Comparison of ENCODE assay signal across 8 cellular contexts in the genomic region with DNA sequence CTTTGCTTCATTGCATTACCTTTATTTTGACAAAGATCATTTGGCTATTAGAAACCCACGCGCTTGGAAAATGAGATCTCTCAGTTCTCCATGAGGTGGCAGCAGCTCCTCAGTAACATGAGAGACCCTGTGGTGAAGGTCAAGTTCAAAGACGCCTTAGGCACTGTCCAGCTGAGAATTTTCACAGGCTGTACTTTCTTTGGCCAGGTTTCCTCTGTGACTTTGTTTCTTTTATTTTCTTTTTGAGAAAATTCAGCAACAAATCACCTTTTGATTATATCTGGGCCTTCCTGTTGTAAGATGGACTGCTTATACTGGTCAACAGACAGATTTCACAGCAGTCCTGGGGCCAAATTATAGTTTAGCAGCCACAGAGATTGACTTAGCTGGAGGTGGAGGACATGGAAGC. TPM values are rescaled to one million over a fixed set of nuclear protein-coding genes. Genes with fewer than 3 reads are reported as not detected.
DNase-seq lines count a peak whose midpoint lies in the region; ATAC-seq and TF ChIP-seq lines count a peak whose summit lies in the region.

No MANE protein-coding gene starts in this region.

- H3K36me3 Mint-ChIP-seq in CD8-positive, alpha-beta T cell, result no peaks in the 10 kb centered on the region

- POLR2A ChIA-PET in CD8-positive, alpha-beta T cell (lab: Charles Lee), result interaction anchor here (0.6 kb wide), 1 partner anchor 29 kb away, joined by 3 read pairs; no protein-coding TSS in a partner anchor

- H3K27ac Mint-ChIP-seq in CD8-positive, alpha-beta T cell, result no peak overlapping the region

- under 1% methylated on average over 3 of the region's 3 CpGs for WGBS in liver
- 6% methylated on average over 3 of the region's 3 CpGs for WGBS in thyroid gland, 2 donors

- no peak overlapping the region for H3K9ac ChIP-seq in liver (ENCODE audit: low read depth in 1 of 2, low read length in 2 of 2)

- no peaks in the 10 kb centered on the region for H3K36me3 ChIP-seq in CD8-positive, alpha-beta T cell (ENCODE audit: insufficient read depth, low read length)
- H3K36me3 ChIP-seq in SJCRH30, result no peaks in the 10 kb centered on the region
- no peaks in the 10 kb centered on the region for H3K36me3 ChIP-seq in liver (ENCODE audit: control insufficient read depth in 4 of 4, insufficient read depth in 3 of 4, low read depth in 1 of 4, low read length in 3 of 4)
- no peaks in the 10 kb centered on the region for H3K36me3 ChIP-seq in thyroid gland

- H3K4me1 Mint-ChIP-seq in CD8-positive, alpha-beta T cell (ENCODE audit: low read depth), result peaks cover 6% of the 10 kb centered on the region

- in situ Hi-C loops in GM13977 (cut with MboI; ENCODE audit: low pct_unique_long_range_greater_than_20kb, low sequenced_read_pairs, unreplicated experiment), result no loop called here

- H3K27me3 Mint-ChIP-seq in CD8-positive, alpha-beta T cell (ENCODE audit: low read depth), result no peaks in the 10 kb centered on the region

- H3K27me3 ChIP-seq in CD8-positive, alpha-beta T cell (ENCODE audit: insufficient read depth, low read length), result no peaks in the 10 kb centered on the region
- H3K27me3 ChIP-seq in SJCRH30 (no peaks in the 10 kb centered on the region), liver (ENCODE audit: control insufficient read depth in 4 of 4, insufficient read depth in 4 of 4, low read length in 3 of 4) (no peaks in the 10 kb centered on the region), thyroid gland (no peaks in the 10 kb centered on the region)

- peak; percentile 89 to 95 for TF ChIP-seq RAD21 in liver (IDR thresholded peaks at IDR 0.05)

- no peaks in the 10 kb centered on the region for H3K9me3 ChIP-seq in CD8-positive, alpha-beta T cell (ENCODE audit: low read length)
- H3K9me3 ChIP-seq in SJCRH30 (replicated peaks) (no peaks in the 10 kb centered on the region), liver (ENCODE audit: control insufficient read depth in 4 of 4, low read length in 3 of 4) (no peaks in the 10 kb centered on the region), thyroid gland (no peaks in the 10 kb centered on the region)

- no peak for TF ChIP-seq POLR2A in thyroid gland (IDR thresholded peaks at IDR 0.05)

- H3K4me3 Mint-ChIP-seq in CD8-positive, alpha-beta T cell, result no peak overlapping the region

- no peak for ATAC-seq in CD8-positive, alpha-beta T cell
- peak; percentile 78 for ATAC-seq in HG03432 (IDR thresholded peaks at IDR 0.05; ENCODE audit: unreplicated experiment)
- no peak for ATAC-seq in GM21737 (IDR thresholded peaks at IDR 0.05; ENCODE audit: unreplicated experiment)

- H3K9me3 Mint-ChIP-seq in CD8-positive, alpha-beta T cell, result no peaks in the 10 kb centered on the region

- CTCF ChIA-PET in CD8-positive, alpha-beta T cell (lab: Charles Lee), result interaction anchor here (1.2 to 3.3 kb wide), 5 partner anchors 8 to 113 kb away, joined by 3 to 25 read pairs (median 7); no protein-coding TSS in a partner anchor

- intact Hi-C loops in CD8-positive, alpha-beta T cell (cut with DNase I, micrococcal nuclease), result loop anchor here (1.0 to 5.0 kb wide), 4 partner anchors 98 to 834 kb away; no protein-coding TSS in a partner anchor
- intact Hi-C loops in thyroid gland (cut with DNase I), result no loop called here

- no peaks in the 10 kb centered on the region for H3K4me1 ChIP-seq in CD8-positive, alpha-beta T cell (ENCODE audit: insufficient read depth, low read length)
- H3K4me1 ChIP-seq in SJCRH30 (no peaks in the 10 kb centered on the region; the same call in 1 of the 2 replicates), liver (ENCODE audit: control insufficient read depth in 4 of 4, insufficient read depth in 4 of 4, low read length in 3 of 4) (no peaks in the 10 kb centered on the region), thyroid gland (no peaks in the 10 kb centered on the region)

- TF ChIP-seq CTCF in CD8-positive, alpha-beta T cell (IDR thresholded peaks at IDR 0.05), result peak; percentile 61
- peak; percentile 68 for TF ChIP-seq CTCF in GM13977 (IDR thresholded peaks at IDR 0.05; ENCODE audit: extremely low read depth, insufficient read depth, missing control alignments)
- peak; percentile 72 for TF ChIP-seq CTCF in liver (IDR thresholded peaks at IDR 0.05; ENCODE audit: low read depth, low read length, missing input control)
- TF ChIP-seq CTCF in thyroid gland (IDR thresholded peaks at IDR 0.05), result peak in 5 of 6 experiments; percentile 20 to 95 (median 84)

- H3K4me3 ChIP-seq in CD8-positive, alpha-beta T cell (ENCODE audit: low read depth, low read length), result no peak overlapping the region
- H3K4me3 ChIP-seq in SJCRH30 (no peak overlapping the region), liver (ENCODE audit: low read depth in 1 of 3, low read length in 3 of 3) (no peak overlapping the region), thyroid gland (replicated peaks in 1 of 3) (no peak overlapping the region)

- peak in 4 of 7 experiments; percentile 17 to 51 (median 19) for DNase-seq in CD8-positive, alpha-beta T cell
- peak; percentile 52 for DNase-seq in GM13977 (ENCODE audit: low spot score)
- DNase-seq in SJCRH30, result peak; percentile 77 to 88
- peak; percentile 50 for DNase-seq in dedifferentiated amniotic fluid mesenchymal stem cell (ENCODE audit: extremely low spot score)
- DNase-seq in thyroid gland, result peak; percentile 59 to 74

- no peak overlapping the region for H3K27ac ChIP-seq in CD8-positive, alpha-beta T cell (ENCODE audit: low read depth, low read length)
- H3K27ac ChIP-seq in SJCRH30 (no peak overlapping the region), liver (ENCODE audit: low read depth in 1 of 2, low read length in 2 of 2) (no peak overlapping the region), thyroid gland (no peak overlapping the region)

TF ChIP-seq in liver, 16 proteins besides CTCF, POLR2A, EP300 and RAD21:
- peak; percentile 12 to 30 for TF ChIP-seq RXRA (IDR thresholded peaks at IDR 0.05)
- no peak for TF ChIP-seq YY1 (IDR thresholded peaks at IDR 0.05)
- TF ChIP-seq NR2F2 (IDR thresholded peaks at IDR 0.05), result peak; percentile 71

RNA-seq across cellular contexts. Expression of a gene that starts 54.5 kb away (rescaled TPM):
- 100 to 1,000 TPM; 130 to 146 TPM for total RNA-seq in CD8-positive, alpha-beta T cell
- 66.4 and 69.8 TPM in 2 replicates for total RNA-seq in SJCRH30 (2014; rRNA removed; shearing (Covaris generic))
- 10 to 100 TPM; 21.9 to 28.4 TPM for total RNA-seq in liver
- polyA plus RNA-seq in liver, result 10 to 100 TPM; 19.8 to 57.8 TPM
- 10 to 100 TPM; 58.9 to 86.0 (median 72.8) TPM for total RNA-seq in thyroid gland

Comparison
In these comparisons a context has a peak if more than half of its experiments do, and no peak if none do; other contexts are left out.
1. DNase-seq: peak in every context shown above with its lines; median percentile 82 in SJCRH30; 66 in thyroid gland; 52 in GM13977; 50 in dedifferentiated amniotic fluid mesenchymal stem cell; 19 in CD8-positive, alpha-beta T cell.